In the genomic region with DNA sequence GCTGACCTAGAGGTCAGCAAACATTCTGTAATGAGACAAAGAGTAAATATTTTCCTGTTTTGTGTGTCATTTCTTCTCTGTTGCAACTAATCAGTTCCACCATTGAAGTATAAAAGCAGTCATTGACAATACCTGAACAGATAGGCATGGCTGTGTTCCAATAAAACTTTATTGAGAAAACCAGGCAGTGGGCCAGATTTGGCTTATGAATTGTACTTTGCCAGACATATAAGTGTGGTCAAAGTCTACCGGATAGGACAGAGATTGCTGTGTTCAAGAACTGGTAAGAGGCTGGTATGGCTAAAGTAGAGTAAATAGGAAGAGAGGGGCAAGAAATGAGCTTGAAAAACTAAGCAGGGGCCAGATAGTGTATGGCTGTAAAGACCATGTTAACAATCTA, we compare ENCODE assay signal across 31 cellular contexts. TPM values are rescaled to one million over a fixed set of nuclear protein-coding genes. Genes with fewer than 3 reads are reported as not detected.
"Had no signal": no experiment of that assay in that cellular context is flagged by ENCODE, and none has a peak within 500 bp of the region (broad histone marks: within the 10 kb centered on the region; RNA-seq: fewer than 3 reads in every experiment).

No MANE protein-coding gene starts in this region.

- H3K4me1 ChIP-seq: esophagus muscularis mucosa, foreskin keratinocyte, gastrocnemius medialis had no signal

- H3K9me3 ChIP-seq: esophagus muscularis mucosa, gastrocnemius medialis had no signal

- DNase-seq: activated B cell treated with CpG ODN at 0.5 μM for 24 hours; activated CD4-positive, alpha-beta T cell treated with anti-CD3 and anti-CD28 coated beads for 48 hours; activated CD4-positive, alpha-beta T cell treated with anti-CD3 and anti-CD28 coated beads, Interleukin-2, amount 50 U/mL, for 1 hour; activated CD4-positive, alpha-beta T cell treated with anti-CD3 and anti-CD28 coated beads, Interleukin-2, amount 50 U/mL, for 48 hours; activated CD8-positive, alpha-beta memory T cell treated with anti-CD3 and anti-CD28 coated beads for 24 hours; activated CD8-positive, alpha-beta T cell treated with anti-CD3 and anti-CD28 coated beads for 36 hours; activated effector memory CD4-positive, alpha-beta T cell treated with Interleukin-2 at 50 U/mL for 16 hours; activated gamma-delta T cell treated with Interleukin-2 at 50 U/mL for 16 hours; activated naive CD4-positive, alpha-beta T cell treated with anti-CD3 and anti-CD28 coated beads, Interleukin-2, amount 50 U/mL, for 16 hours; activated naive CD4-positive, alpha-beta T cell treated with Interleukin-2 at 50 U/mL for 16 hours; activated T-cell treated with anti-CD3 and anti-CD28 coated beads, Interleukin-2, amount 50 U/mL, for 4 hours; amniotic stem cell; anterior cingulate cortex; brain microvascular endothelial cell; cortex of kidney; dermis blood vessel endothelial cell; effector CD4-positive, alpha-beta T cell; effector memory CD8-positive, alpha-beta T cell; erythroblast; foreskin keratinocyte; gastrocnemius medialis; T-helper 1 cell; T-helper 17 cell; T1000; WERI-Rb-1 had no signal

- H3K36me3 ChIP-seq: brain microvascular endothelial cell, esophagus muscularis mucosa, gastrocnemius medialis, WERI-Rb-1 had no signal

- FAIRE-seq: astrocyte, bronchial epithelial cell had no signal

- ATAC-seq: activated CD4-positive, CD25-positive, alpha-beta regulatory T cell treated with anti-CD3 and anti-CD28 coated beads, Interleukin-2, amount 50 U/mL, for 24 hours; activated CD8-positive, alpha-beta T cell treated with anti-CD3 and anti-CD28 coated beads for 36 hours; activated T-cell treated with anti-CD3 and anti-CD28 coated beads, Interleukin-2, amount 50 U/mL, for 4 hours; activated T-helper 17 cell treated with anti-CD3 and anti-CD28 coated beads, Interleukin-2, amount 50 U/mL, for 72 hours; effector memory CD8-positive, alpha-beta T cell; foreskin keratinocyte; gastrocnemius medialis; T-helper 17 cell had no signal

- H3K27me3 ChIP-seq: brain microvascular endothelial cell, esophagus muscularis mucosa, foreskin keratinocyte, gastrocnemius medialis had no signal

- H3K4me3 ChIP-seq: esophagus muscularis mucosa, gastrocnemius medialis had no signal

- H3K27ac ChIP-seq: brain microvascular endothelial cell, esophagus muscularis mucosa, foreskin keratinocyte, gastrocnemius medialis, WERI-Rb-1 had no signal

RNA-seq across cellular contexts. Expression of gene TAC1, which starts 38.3 kb away (rescaled TPM):
- total RNA-seq: activated B cell treated with CpG ODN at 0.5 μM for 24 hours; activated CD8-positive, alpha-beta T cell treated with anti-CD3 and anti-CD28 coated beads for 36 hours; activated T-helper 17 cell treated with anti-CD3 and anti-CD28 coated beads, Interleukin-2, amount 50 U/mL, for 72 hours; bronchial epithelial cell; cardiac septum; dermis blood vessel endothelial cell; foreskin keratinocyte; T-helper 17 cell had no signal
- polyA plus RNA-seq: foreskin keratinocyte had no signal
